29 cellular contexts compared by ENCODE assay signal in the genomic region with DNA sequence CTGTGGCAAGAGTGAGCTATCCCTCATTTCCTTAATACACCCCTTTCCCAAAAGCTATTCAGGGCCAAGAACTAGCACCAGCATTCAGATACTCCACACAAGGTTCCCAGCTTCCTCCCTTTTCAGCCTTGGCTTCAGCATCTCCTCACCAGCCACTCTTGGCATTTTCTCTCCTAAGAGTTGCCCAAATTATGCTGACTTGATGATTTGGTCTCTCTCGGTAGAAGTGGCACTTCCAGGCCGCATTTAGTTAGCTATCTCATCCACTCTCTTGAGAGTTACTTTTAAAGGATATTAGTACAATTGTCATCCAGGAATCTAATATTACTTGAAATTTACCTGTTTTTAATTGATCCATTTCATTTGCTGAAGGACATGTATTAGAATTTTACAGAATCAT.
"Had no signal": no experiment of that assay in that cellular context is flagged by ENCODE, and none has a peak within 500 bp of the region (broad histone marks: within the 10 kb centered on the region; RNA-seq: fewer than 3 reads in every experiment).

No MANE protein-coding gene starts in this region.

- ATAC-seq: activated CD8-positive, alpha-beta T cell treated with anti-CD3 and anti-CD28 coated beads for 36 hours; activated T-cell treated with anti-CD3 and anti-CD28 coated beads, Interleukin-2, amount 50 U/mL, for 4 hours; activated T-helper 17 cell treated with anti-CD3 and anti-CD28 coated beads, Interleukin-2, amount 50 U/mL, for 72 hours; esophagus mucosa; heart left ventricle had no signal

- FAIRE-seq: astrocyte, bronchial epithelial cell, frontal cortex had no signal

- H3K36me3 ChIP-seq: brain microvascular endothelial cell, heart left ventricle had no signal

- H3K27ac Mint-ChIP-seq: activated CD8-positive, alpha-beta T cell treated with anti-CD3 and anti-CD28 coated beads for 36 hours; activated naive CD8-positive, alpha-beta T cell; activated T-helper 17 cell treated with anti-CD3 and anti-CD28 coated beads, Interleukin-2, amount 50 U/mL, for 72 hours; dendritic cell treated with granulocyte-macrophage colony-stimulating factor and Interleukin-4, amounts not matched to agents 40 ng/mL and 50 ng/mL, for 4 days; endodermal cell had no signal

- H3K4me1 ChIP-seq: heart left ventricle had no signal

- H3K9me3 ChIP-seq: heart left ventricle had no signal

- H3K27me3 Mint-ChIP-seq: activated CD8-positive, alpha-beta T cell treated with anti-CD3 and anti-CD28 coated beads for 36 hours; activated naive CD8-positive, alpha-beta T cell; activated T-helper 17 cell treated with anti-CD3 and anti-CD28 coated beads, Interleukin-2, amount 50 U/mL, for 72 hours; central memory CD8-positive, alpha-beta T cell; dendritic cell treated with granulocyte-macrophage colony-stimulating factor and Interleukin-4, amounts not matched to agents 40 ng/mL and 50 ng/mL, for 4 days had no signal

- H3K27ac ChIP-seq: brain microvascular endothelial cell, coronary artery, dorsolateral prefrontal cortex, heart left ventricle had no signal

- H3K27me3 ChIP-seq: brain microvascular endothelial cell, dorsolateral prefrontal cortex, heart left ventricle had no signal

- H3K9me3 Mint-ChIP-seq: activated T-helper 17 cell treated with anti-CD3 and anti-CD28 coated beads, Interleukin-2, amount 50 U/mL, for 72 hours; central memory CD8-positive, alpha-beta T cell; dendritic cell treated with granulocyte-macrophage colony-stimulating factor and Interleukin-4, amounts not matched to agents 40 ng/mL and 50 ng/mL, for 4 days had no signal

- DNase-seq: activated CD4-positive, alpha-beta T cell treated with anti-CD3 and anti-CD28 coated beads for 48 hours; activated CD4-positive, alpha-beta T cell treated with anti-CD3 and anti-CD28 coated beads, Interleukin-2, amount 50 U/mL, for 1 hour; activated CD4-positive, alpha-beta T cell treated with anti-CD3 and anti-CD28 coated beads, Interleukin-2, amount 50 U/mL, for 48 hours; activated CD8-positive, alpha-beta memory T cell treated with anti-CD3 and anti-CD28 coated beads for 24 hours; activated CD8-positive, alpha-beta T cell treated with anti-CD3 and anti-CD28 coated beads for 36 hours; activated effector memory CD4-positive, alpha-beta T cell treated with Interleukin-2 at 50 U/mL for 16 hours; activated gamma-delta T cell treated with Interleukin-2 at 50 U/mL for 16 hours; activated naive CD4-positive, alpha-beta T cell treated with anti-CD3 and anti-CD28 coated beads, Interleukin-2, amount 50 U/mL, for 16 hours; activated naive CD4-positive, alpha-beta T cell treated with Interleukin-2 at 50 U/mL for 16 hours; activated T-cell treated with anti-CD3 and anti-CD28 coated beads, Interleukin-2, amount 50 U/mL, for 4 hours; amniotic stem cell; anterior cingulate cortex; brain microvascular endothelial cell; dorsolateral prefrontal cortex; effector memory CD4-positive, alpha-beta T cell; endodermal cell; foreskin fibroblast; glutamatergic neuron; heart left ventricle; T-helper 2 cell had no signal

- H3K4me1 Mint-ChIP-seq: activated T-helper 17 cell treated with anti-CD3 and anti-CD28 coated beads, Interleukin-2, amount 50 U/mL, for 72 hours; central memory CD8-positive, alpha-beta T cell; endodermal cell had no signal

- H3K4me3 Mint-ChIP-seq: activated CD8-positive, alpha-beta T cell treated with anti-CD3 and anti-CD28 coated beads for 36 hours; activated naive CD8-positive, alpha-beta T cell; activated T-cell treated with anti-CD3 and anti-CD28 coated beads, Interleukin-2, amount 50 U/mL, for 4 hours; activated T-helper 17 cell treated with anti-CD3 and anti-CD28 coated beads, Interleukin-2, amount 50 U/mL, for 72 hours; central memory CD8-positive, alpha-beta T cell; dendritic cell treated with granulocyte-macrophage colony-stimulating factor and Interleukin-4, amounts not matched to agents 40 ng/mL and 50 ng/mL, for 4 days; endodermal cell had no signal

- H3K4me3 ChIP-seq: coronary artery, dorsolateral prefrontal cortex, heart left ventricle had no signal
